20 cellular contexts compared by ENCODE assay signal in the genomic region with DNA sequence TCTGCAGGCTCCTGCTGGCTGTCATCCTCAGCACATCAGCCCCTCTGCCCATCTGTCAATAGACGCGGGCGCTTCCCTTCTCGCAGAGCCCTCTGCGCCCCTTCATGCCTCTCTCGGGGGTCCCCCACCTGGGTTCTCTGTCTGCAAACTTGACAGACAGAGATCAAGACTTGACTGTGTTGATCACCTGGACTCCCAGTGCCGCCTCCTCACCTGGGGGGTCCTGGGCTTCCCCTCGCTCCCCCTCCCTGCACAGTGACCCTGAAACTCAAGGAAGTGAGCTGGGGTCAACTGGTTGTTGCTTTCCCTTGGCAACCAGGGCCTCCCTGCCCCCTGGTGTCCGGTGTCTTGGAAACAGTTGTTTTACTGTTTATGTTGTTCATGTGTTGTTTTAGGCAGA. TPM values are rescaled to one million over a fixed set of nuclear protein-coding genes. Genes with fewer than 3 reads are reported as not detected.
DNase-seq lines count a peak whose midpoint lies in the region; ATAC-seq and TF ChIP-seq lines count a peak whose summit lies in the region.
"Had no signal": no experiment of that assay in that cellular context is flagged by ENCODE, and none has a peak within 500 bp of the region (broad histone marks: within the 10 kb centered on the region; RNA-seq: fewer than 3 reads in every experiment).

No MANE protein-coding gene starts in this region.

- H3K27ac ChIP-seq in SK-N-SH (ENCODE audit: low read depth in 2 of 2, low read length in 1 of 2) (no peak overlapping the region), WERI-Rb-1 (peak overlapping the region; percentile 35), spleen (peak overlapping the region in 2 of 8 donors; percentile 4 to 39)
- H3K27ac ChIP-seq: 22Rv1, C4-2B, thyroid gland had no signal

- H3K79me2 ChIP-seq in SK-N-SH (ENCODE audit: insufficient read depth) = peaks cover 7% of the 10 kb centered on the region; the same call in 1 of the 2 replicates

- peaks cover 6% of the 10 kb centered on the region for H3K36me3 Mint-ChIP-seq in glutamatergic neuron (ENCODE audit: unreplicated experiment)

- TF ChIP-seq CTCF in SK-N-SH (IDR thresholded peaks at IDR 0.05) (no peak), WERI-Rb-1 (IDR thresholded peaks at IDR 0.05; ENCODE audit: low read depth, low read length) (peak; percentile 38; the same call in 1 of the 2 replicates), glutamatergic neuron (IDR thresholded peaks at IDR 0.05; ENCODE audit: partially characterized antibody, unreplicated experiment) (no peak), spleen (IDR thresholded peaks at IDR 0.05 in 8 of 11, conservative IDR thresholded peaks at IDR 0.05 in 3 of 11) (no peak)

- peaks cover 70 to 73% of the 10 kb centered on the region in 2 experiments for H3K36me3 ChIP-seq in SK-N-SH (replicated peaks in 1 of 2; ENCODE audit: control insufficient read depth in 1 of 2, insufficient read depth in 2 of 2, low read length in 1 of 2)
- H3K36me3 ChIP-seq in WERI-Rb-1 = peaks cover 93% of the 10 kb centered on the region
- H3K36me3 ChIP-seq in spleen = peaks cover 0 to 100% (median 98%) of the 10 kb centered on the region in 6 donors

- POLR2A ChIA-PET in SK-N-SH (lab: Yijun Ruan, JAX) = no interaction called here

- no peaks in the 10 kb centered on the region for H4K20me1 ChIP-seq in SK-N-SH (ENCODE audit: insufficient read depth)

- TF ChIP-seq POLR2A in spleen (IDR thresholded peaks at IDR 0.05) = no peak

- H3K9me3 ChIP-seq in SK-N-SH (no peaks in the 10 kb centered on the region), WERI-Rb-1 (ENCODE audit: severe bottlenecking) (no peaks in the 10 kb centered on the region), spleen (no peaks in the 10 kb centered on the region)
- H3K9me3 ChIP-seq: thyroid gland had no signal

- ATAC-seq in SK-N-SH treated with all-trans-retinoic acid at 6 μM for 48 hours (no peak), HG03457 (IDR thresholded peaks at IDR 0.05; ENCODE audit: unreplicated experiment) (no peak), GM19467 (IDR thresholded peaks at IDR 0.05; ENCODE audit: unreplicated experiment) (no peak)
- ATAC-seq: T-helper 17 cell had no signal

- CTCF ChIA-PET in SK-N-SH (lab: Yijun Ruan, JAX) = interaction anchor here (0.8 to 2.5 kb wide), 3 partner anchors 10 to 210 kb away, joined by 3 to 8 read pairs (median 3); no protein-coding TSS in a partner anchor

- DNase-seq in SK-N-SH (no peak), WERI-Rb-1 (peak; percentile 48), glutamatergic neuron (peak; percentile 12), spleen (peak; percentile 44), SHP77 (lab: John Stamatoyannopoulos, UW) (no peak)
- DNase-seq: activated CD4-positive, CD25-positive, alpha-beta regulatory T cell; activated gamma-delta T cell; amygdala; cerebellar nuclear complex; DMS53; foreskin melanocyte; NCI-H446; small intestine; T-helper 17 cell; thyroid gland had no signal

- whole genome bisulfite sequencing in SK-N-SH (ENCODE audit: low lambda C conversion rate) = 96% methylated on average over 9 of the region's 9 CpGs
- 84 to 93% (median 91%) methylated on average over 9 of the region's 9 CpGs for WGBS in spleen, 5 donors

- H3K4me2 ChIP-seq in SK-N-SH = no peak overlapping the region

- H3K27ac Mint-ChIP-seq in glutamatergic neuron (ENCODE audit: unreplicated experiment) = no peak overlapping the region

- no peaks in the 10 kb centered on the region for H3K9me3 Mint-ChIP-seq in glutamatergic neuron (ENCODE audit: unreplicated experiment)

- peak; percentile 21; the same call in 1 of the 2 replicates for TF ChIP-seq RAD21 in SK-N-SH (IDR thresholded peaks at IDR 0.05; ENCODE audit: low read length)

- no peak overlapping the region for H2AFZ ChIP-seq in SK-N-SH (ENCODE audit: low read depth)

- peaks cover 2% of the 10 kb centered on the region for H3K27me3 Mint-ChIP-seq in glutamatergic neuron (ENCODE audit: unreplicated experiment)
- H3K27me3 Mint-ChIP-seq: T-helper 17 cell had no signal

- no peak for TF ChIP-seq EP300 in SK-N-SH (IDR thresholded peaks at IDR 0.05; ENCODE audit: borderline replicate concordance in 1 of 2, low read depth in 1 of 2, low read length in 1 of 2)

- H3K9me2 ChIP-seq in SK-N-SH = no peaks in the 10 kb centered on the region

- no peaks in the 10 kb centered on the region for H3F3A ChIP-seq in SK-N-SH (replicated peaks; ENCODE audit: insufficient read depth)

- H3K4me3 ChIP-seq in SK-N-SH (ENCODE audit: low read depth in 2 of 2, low read length in 1 of 2) (no peak overlapping the region), WERI-Rb-1 (ENCODE audit: low read depth, low read length) (no peak overlapping the region), spleen (no peak overlapping the region)
- H3K4me3 ChIP-seq: thyroid gland had no signal

- no peaks in the 10 kb centered on the region for H3K4me1 ChIP-seq in SK-N-SH (ENCODE audit: control insufficient read depth in 1 of 2, insufficient read depth in 2 of 2, low read depth in 1 of 2, low read length in 1 of 2)
- H3K4me1 ChIP-seq in spleen = peaks cover 0 to 29% (median 10%) of the 10 kb centered on the region in 6 donors
- H3K4me1 ChIP-seq: thyroid gland had no signal

- H3K4me3 Mint-ChIP-seq in glutamatergic neuron (ENCODE audit: unreplicated experiment) = no peak overlapping the region
- H3K4me3 Mint-ChIP-seq: T-helper 17 cell had no signal

- H3K27me3 ChIP-seq in SK-N-SH (ENCODE audit: insufficient read depth) (no peaks in the 10 kb centered on the region), WERI-Rb-1 (ENCODE audit: insufficient read depth, low read depth, severe bottlenecking) (no peaks in the 10 kb centered on the region), spleen (replicated peaks in 1 of 7) (no peaks in the 10 kb centered on the region)
- H3K27me3 ChIP-seq: thyroid gland had no signal

- intact Hi-C loops in spleen (cut with DNase I; ENCODE audit: low total_unique reads) = no loop called here

- peaks cover 2% of the 10 kb centered on the region for H3K4me1 Mint-ChIP-seq in glutamatergic neuron (ENCODE audit: low read depth, unreplicated experiment)

- H3K9ac ChIP-seq in SK-N-SH = no peak overlapping the region

TF ChIP-seq in SK-N-SH, 30 proteins besides CTCF, POLR2A, EP300 and RAD21 (continues in another document):
- TF ChIP-seq USF2 (IDR thresholded peaks at IDR 0.05; ENCODE audit: borderline replicate concordance, low read depth, low read length) (no peak), RCOR1 (IDR thresholded peaks at IDR 0.05; ENCODE audit: low read length) (no peak), ELF1 (IDR thresholded peaks at IDR 0.05) (no peak)
- TF ChIP-seq, protein P1, sequence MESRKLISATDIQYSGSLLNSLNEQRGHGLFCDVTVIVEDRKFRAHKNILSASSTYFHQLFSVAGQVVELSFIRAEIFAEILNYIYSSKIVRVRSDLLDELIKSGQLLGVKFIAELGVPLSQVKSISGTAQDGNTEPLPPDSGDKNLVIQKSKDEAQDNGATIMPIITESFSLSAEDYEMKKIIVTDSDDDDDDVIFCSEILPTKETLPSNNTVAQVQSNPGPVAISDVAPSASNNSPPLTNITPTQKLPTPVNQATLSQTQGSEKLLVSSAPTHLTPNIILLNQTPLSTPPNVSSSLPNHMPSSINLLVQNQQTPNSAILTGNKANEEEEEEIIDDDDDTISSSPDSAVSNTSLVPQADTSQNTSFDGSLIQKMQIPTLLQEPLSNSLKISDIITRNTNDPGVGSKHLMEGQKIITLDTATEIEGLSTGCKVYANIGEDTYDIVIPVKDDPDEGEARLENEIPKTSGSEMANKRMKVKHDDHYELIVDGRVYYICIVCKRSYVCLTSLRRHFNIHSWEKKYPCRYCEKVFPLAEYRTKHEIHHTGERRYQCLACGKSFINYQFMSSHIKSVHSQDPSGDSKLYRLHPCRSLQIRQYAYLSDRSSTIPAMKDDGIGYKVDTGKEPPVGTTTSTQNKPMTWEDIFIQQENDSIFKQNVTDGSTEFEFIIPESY (IDR thresholded peaks at IDR 0.05; ENCODE audit: borderline replicate concordance, low read depth) = no peak

TF ChIP-seq in SK-N-SH treated with all-trans-retinoic acid at 6 μM for 48 hours, 23 proteins besides CTCF, POLR2A, EP300 and RAD21 (continues in another document):
- TF ChIP-seq CSRNP3 (CRISPR knock-in tag; IDR thresholded peaks at IDR 0.05) = no peak
- TF ChIP-seq TSHZ2 (CRISPR knock-in tag; IDR thresholded peaks at IDR 0.05) = no peak

RNA-seq across cellular contexts. Expression of gene RNF213, which starts 31.9 kb away (rescaled TPM):
- 53.5 and 57.5 TPM in 2 replicates for polyA plus RNA-seq in SK-N-SH (2012; rRNA removed)
- 28.1 and 37.8 TPM in 2 replicates for polyA plus RNA-seq in SK-N-SH (2012; cell fraction: cytosol; rRNA removed)
- 265 and 299 TPM in 2 replicates for polyA plus RNA-seq in SK-N-SH (2012; cell fraction: nucleus; rRNA removed)
- total RNA-seq in glutamatergic neuron (ENCODE audit: unreplicated experiment) = 34.7 TPM
- 100 to 1,000 TPM; 303 to 481 (median 353) TPM for total RNA-seq in spleen
- polyA plus RNA-seq in spleen = 10 to 100 TPM; 36.7 to 78.7 (median 57.0) TPM

Comparison
In these comparisons a context has a peak if more than half of its experiments do, and no peak if none do; other contexts are left out.
1. DNase-seq: peak in WERI-Rb-1 (single experiment), glutamatergic neuron (single experiment) and spleen (single experiment); none in SK-N-SH (single experiment) and SHP77 (0 of 2).